ENCODE assay signal across 17 cellular contexts in the genomic region with DNA sequence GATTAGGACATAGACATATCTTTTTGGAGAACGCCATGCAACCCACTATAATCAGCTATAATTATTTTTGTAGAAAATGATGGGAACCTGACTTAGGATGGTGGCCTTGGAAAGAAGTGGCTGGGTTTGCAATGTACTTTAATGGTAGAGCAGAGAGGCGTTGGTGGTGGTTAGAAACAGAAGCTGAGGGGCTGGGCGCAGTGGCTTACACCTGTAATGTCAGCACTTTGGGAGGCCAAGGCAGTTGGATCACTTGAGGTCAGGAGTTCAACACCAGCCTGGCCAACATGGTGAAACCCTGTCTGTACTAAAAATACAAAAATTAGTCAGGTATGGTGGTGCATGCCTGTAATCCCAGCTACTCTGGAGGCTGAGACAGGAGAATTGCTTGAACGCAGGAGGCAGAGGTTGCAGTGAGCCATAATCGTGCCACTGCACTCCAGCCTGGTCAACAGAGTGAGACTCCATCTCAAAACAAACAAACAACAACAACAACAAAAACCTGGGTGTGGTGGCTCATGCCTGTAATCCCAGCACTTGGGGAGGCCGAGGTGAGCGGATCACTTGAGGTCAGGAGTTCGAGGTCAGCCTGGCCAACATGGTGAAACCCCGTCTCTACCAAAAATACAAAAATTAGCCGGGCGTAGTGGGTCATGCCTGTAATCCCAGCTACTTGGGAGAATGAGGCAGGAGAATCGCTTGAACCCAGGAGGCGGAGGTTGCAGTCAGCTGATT. TPM values are rescaled to one million over a fixed set of nuclear protein-coding genes. Genes with fewer than 3 reads are reported as not detected.
DNase-seq lines count a peak whose midpoint lies in the region; ATAC-seq lines count a peak whose summit lies in the region.
"Not testable (repeated sequence)": the region's sequence is repeated elsewhere in the genome, so short reads cannot be mapped to it uniquely, and the experiment has no call there.
"Had no signal": no experiment of that assay in that cellular context is flagged by ENCODE, and none has a peak within 500 bp of the region (broad histone marks: within the 10 kb centered on the region; RNA-seq: fewer than 3 reads in every experiment).

No MANE protein-coding gene starts in this region.

- H3K9me3 ChIP-seq in BLaER1; KOPT-K1 (ENCODE audit: insufficient read depth, low read length, poor library complexity, severe bottlenecking); naive thymus-derived CD4-positive, alpha-beta T cell (ENCODE audit: control insufficient read depth in 2 of 3, low read length in 3 of 3): not testable (repeated sequence)

- peak overlapping the region; percentile 88 for H3K4me2 ChIP-seq in BLaER1

- CTCF ChIA-PET in naive thymus-derived CD4-positive, alpha-beta T cell (lab: Charles Lee) = interaction anchor here (0.6 to 1.1 kb wide), 4 partner anchors 31 to 414 kb away, joined by 3 read pairs; no protein-coding TSS in a partner anchor

- H3K4me3 ChIP-seq in BLaER1; naive thymus-derived CD4-positive, alpha-beta T cell (ENCODE audit: low read length): not testable (repeated sequence)

- intact Hi-C loops in naive thymus-derived CD4-positive, alpha-beta T cell (cut with micrococcal nuclease) = loop anchor here in 1 of 2 donors (1.0 to 10.0 kb wide), 2 partner anchors 347 to 532 kb away; a partner anchor contains a TSS

- not testable (repeated sequence) for H3K36me3 ChIP-seq in BLaER1; KOPT-K1 (ENCODE audit: insufficient read depth, low read length)
- H3K36me3 ChIP-seq in naive thymus-derived CD4-positive, alpha-beta T cell (ENCODE audit: control insufficient read depth in 2 of 3, insufficient read depth in 3 of 3, low read length in 3 of 3) = peaks cover 0 to 27% (median 0%) of the 10 kb centered on the region in 3 experiments

- peaks cover 84% of the 10 kb centered on the region for H3K4me1 ChIP-seq in BLaER1
- peaks cover 47 to 56% of the 10 kb centered on the region in 2 donors for H3K4me1 ChIP-seq in naive thymus-derived CD4-positive, alpha-beta T cell (ENCODE audit: control insufficient read depth in 2 of 2, insufficient read depth in 2 of 2, low read length in 2 of 2)

- ATAC-seq in effector memory CD8-positive, alpha-beta T cell (replicated peaks); naive thymus-derived CD4-positive, alpha-beta T cell; stimulated activated effector memory CD8-positive, alpha-beta T cell treated with anti-CD3 and anti-CD28 coated beads, Interleukin-12 subunit alpha, Interleukin-12 subunit beta, amount 100 ng/mL, for 72 hours: not testable (repeated sequence)

- peak overlapping the region; percentile 90 for H3K27ac Mint-ChIP-seq in T-helper 2 cell treated with Interferon-gamma antibody and Interleukin-4, amounts not matched to agents 5 μg/mL and 100 μg/mL, for 36 hours
- H3K27ac Mint-ChIP-seq in activated T-cell treated with anti-CD3 and anti-CD28 coated beads, Interleukin-2, amount 50 U/mL, for 24 hours = peak overlapping the region; percentile 94
- H3K27ac Mint-ChIP-seq in activated naive CD8-positive, alpha-beta T cell = peak overlapping the region; percentile 96
- H3K27ac Mint-ChIP-seq in effector memory CD8-positive, alpha-beta T cell = peak overlapping the region; percentile 87 to 99
- H3K27ac Mint-ChIP-seq in naive thymus-derived CD4-positive, alpha-beta T cell = peak overlapping the region; percentile 84 to 99 (median 96)
- peak overlapping the region; percentile 96 for H3K27ac Mint-ChIP-seq in stimulated activated effector memory CD8-positive, alpha-beta T cell treated with anti-CD3 and anti-CD28 coated beads, Interleukin-12 subunit alpha, Interleukin-12 subunit beta, amount 100 ng/mL, for 72 hours

- peaks cover 27% of the 10 kb centered on the region for H3K36me3 Mint-ChIP-seq in T-helper 2 cell treated with Interferon-gamma antibody and Interleukin-4, amounts not matched to agents 5 μg/mL and 100 μg/mL, for 36 hours (ENCODE audit: low read depth)
- H3K36me3 Mint-ChIP-seq in activated T-cell treated with anti-CD3 and anti-CD28 coated beads, Interleukin-2, amount 50 U/mL, for 24 hours (ENCODE audit: low read depth) = peaks cover 39% of the 10 kb centered on the region
- peaks cover 13% of the 10 kb centered on the region for H3K36me3 Mint-ChIP-seq in activated naive CD8-positive, alpha-beta T cell
- H3K36me3 Mint-ChIP-seq in effector memory CD8-positive, alpha-beta T cell (ENCODE audit: insufficient read depth) = peaks cover 23% of the 10 kb centered on the region
- H3K36me3 Mint-ChIP-seq in naive thymus-derived CD4-positive, alpha-beta T cell = peaks cover 10 to 28% (median 25%) of the 10 kb centered on the region in 5 donors
- H3K36me3 Mint-ChIP-seq in stimulated activated effector memory CD8-positive, alpha-beta T cell treated with anti-CD3 and anti-CD28 coated beads, Interleukin-12 subunit alpha, Interleukin-12 subunit beta, amount 100 ng/mL, for 72 hours = peaks cover 26% of the 10 kb centered on the region

- peaks cover 51% of the 10 kb centered on the region for H3K4me1 Mint-ChIP-seq in T-helper 2 cell treated with Interferon-gamma antibody and Interleukin-4, amounts not matched to agents 5 μg/mL and 100 μg/mL, for 36 hours (ENCODE audit: low read depth)
- peaks cover 83% of the 10 kb centered on the region for H3K4me1 Mint-ChIP-seq in activated T-cell treated with anti-CD3 and anti-CD28 coated beads, Interleukin-2, amount 50 U/mL, for 24 hours (ENCODE audit: low read depth)
- H3K4me1 Mint-ChIP-seq in activated naive CD8-positive, alpha-beta T cell (ENCODE audit: low read depth) = peaks cover 77% of the 10 kb centered on the region
- peaks cover 59 to 71% of the 10 kb centered on the region in 2 donors for H3K4me1 Mint-ChIP-seq in effector memory CD8-positive, alpha-beta T cell (ENCODE audit: low read depth in 2 of 2)
- peaks cover 57 to 86% (median 75%) of the 10 kb centered on the region in 7 donors for H3K4me1 Mint-ChIP-seq in naive thymus-derived CD4-positive, alpha-beta T cell
- peaks cover 85% of the 10 kb centered on the region for H3K4me1 Mint-ChIP-seq in stimulated activated effector memory CD8-positive, alpha-beta T cell treated with anti-CD3 and anti-CD28 coated beads, Interleukin-12 subunit alpha, Interleukin-12 subunit beta, amount 100 ng/mL, for 72 hours

- H3K4me3 Mint-ChIP-seq in T-helper 2 cell treated with Interferon-gamma antibody and Interleukin-4, amounts not matched to agents 5 μg/mL and 100 μg/mL, for 36 hours = peak overlapping the region; percentile 88
- H3K4me3 Mint-ChIP-seq in activated T-cell treated with anti-CD3 and anti-CD28 coated beads, Interleukin-2, amount 50 U/mL, for 24 hours = peak overlapping the region; percentile 96
- peak overlapping the region; percentile 79 for H3K4me3 Mint-ChIP-seq in activated naive CD8-positive, alpha-beta T cell
- peak overlapping the region; percentile 86 to 99 for H3K4me3 Mint-ChIP-seq in effector memory CD8-positive, alpha-beta T cell
- H3K4me3 Mint-ChIP-seq in naive thymus-derived CD4-positive, alpha-beta T cell = peak overlapping the region; percentile 34 to 99 (median 88)
- H3K4me3 Mint-ChIP-seq in stimulated activated effector memory CD8-positive, alpha-beta T cell treated with anti-CD3 and anti-CD28 coated beads, Interleukin-12 subunit alpha, Interleukin-12 subunit beta, amount 100 ng/mL, for 72 hours = peak overlapping the region; percentile 97

- not testable (repeated sequence) for H3K27me3 ChIP-seq in BLaER1; naive thymus-derived CD4-positive, alpha-beta T cell (ENCODE audit: control insufficient read depth in 2 of 2, insufficient read depth in 2 of 2, low read length in 2 of 2)

- H4K20me1 ChIP-seq in BLaER1 = not testable (repeated sequence)

- not testable (repeated sequence) for H3K9ac ChIP-seq in BLaER1

- DNase-seq in T-helper 2 cell treated with Interferon-gamma antibody and Interleukin-4, amounts not matched to agents 5 μg/mL and 100 μg/mL, for 36 hours (ENCODE audit: low spot score); activated T-cell treated with anti-CD3 and anti-CD28 coated beads, Interleukin-2, amount 50 U/mL, for 24 hours; effector memory CD8-positive, alpha-beta T cell; naive thymus-derived CD4-positive, alpha-beta T cell; stimulated activated effector memory CD8-positive, alpha-beta T cell treated with anti-CD3 and anti-CD28 coated beads, Interleukin-12 subunit alpha, Interleukin-12 subunit beta, amount 100 ng/mL, for 72 hours (ENCODE audit: low spot score in 2 of 2): not testable (repeated sequence)

- not testable (repeated sequence) for H3K27ac ChIP-seq in BLaER1
- H3K27ac ChIP-seq in KOPT-K1 (ENCODE audit: low read depth, low read length, poor library complexity, severe bottlenecking) = peak overlapping the region; percentile 75
- peak overlapping the region; percentile 86 for H3K27ac ChIP-seq in naive thymus-derived CD4-positive, alpha-beta T cell (ENCODE audit: low read depth, low read length)

- POLR2A ChIA-PET in naive thymus-derived CD4-positive, alpha-beta T cell (lab: Charles Lee) = interaction anchor here (0.6 to 1.3 kb wide), 5 partner anchors 7 to 213 kb away, joined by 3 read pairs; a partner anchor contains a TSS

- not testable (repeated sequence) for H3K9me3 Mint-ChIP-seq in T-helper 2 cell treated with Interferon-gamma antibody and Interleukin-4, amounts not matched to agents 5 μg/mL and 100 μg/mL, for 36 hours; activated T-cell treated with anti-CD3 and anti-CD28 coated beads, Interleukin-2, amount 50 U/mL, for 24 hours; activated naive CD8-positive, alpha-beta T cell (ENCODE audit: low read depth); effector memory CD8-positive, alpha-beta T cell; naive thymus-derived CD4-positive, alpha-beta T cell; stimulated activated effector memory CD8-positive, alpha-beta T cell treated with anti-CD3 and anti-CD28 coated beads, Interleukin-12 subunit alpha, Interleukin-12 subunit beta, amount 100 ng/mL, for 72 hours

- H3K27me3 Mint-ChIP-seq in T-helper 2 cell treated with Interferon-gamma antibody and Interleukin-4, amounts not matched to agents 5 μg/mL and 100 μg/mL, for 36 hours (ENCODE audit: low read depth); activated T-cell treated with anti-CD3 and anti-CD28 coated beads, Interleukin-2, amount 50 U/mL, for 24 hours; activated naive CD8-positive, alpha-beta T cell; effector memory CD8-positive, alpha-beta T cell; naive thymus-derived CD4-positive, alpha-beta T cell: not testable (repeated sequence)

RNA-seq across cellular contexts. Expression of a gene that starts 2.3 kb away (rescaled TPM):
- 100 to 1,000 TPM; 269 to 416 (median 345) TPM for total RNA-seq in naive thymus-derived CD4-positive, alpha-beta T cell
- polyA plus RNA-seq in naive thymus-derived CD4-positive, alpha-beta T cell = 100 to 1,000 TPM; 192 to 226 TPM
- total RNA-seq: GM23248, myocyte, SJSA1 had no signal

RNA-seq across cellular contexts. Expression of a gene that starts 7.9 kb away (rescaled TPM):
- 1 to 10 TPM; 3.6 to 6.1 (median 5.3) TPM for total RNA-seq in naive thymus-derived CD4-positive, alpha-beta T cell
- polyA plus RNA-seq in naive thymus-derived CD4-positive, alpha-beta T cell = 1 to 10 TPM; 1.6 to 3.3 TPM
- total RNA-seq: GM23248, SJSA1 had no signal

RNA-seq across cellular contexts. Expression of a gene that starts 29.4 kb away (rescaled TPM):
- under 1 TPM in 1 of 5 experiments, not detected in 4; 0.29 TPM for total RNA-seq in naive thymus-derived CD4-positive, alpha-beta T cell
- polyA plus RNA-seq in naive thymus-derived CD4-positive, alpha-beta T cell = not detected

RNA-seq across cellular contexts. Expression of a gene that starts 30.8 kb away (rescaled TPM):
- total RNA-seq in naive thymus-derived CD4-positive, alpha-beta T cell = not detected
- polyA plus RNA-seq in naive thymus-derived CD4-positive, alpha-beta T cell = not detected
- total RNA-seq: colonic mucosa, GM23248, left ventricle myocardium inferior, temporal lobe, urinary bladder had no signal
- polyA plus RNA-seq: GM23248 had no signal

RNA-seq across cellular contexts. Expression of a gene that starts 55.2 kb away (rescaled TPM):
- under 1 TPM in 3 of 5 experiments, not detected in 2; 0.27 to 0.97 (median 0.42) TPM for total RNA-seq in naive thymus-derived CD4-positive, alpha-beta T cell
- not detected for polyA plus RNA-seq in naive thymus-derived CD4-positive, alpha-beta T cell
- total RNA-seq: colonic mucosa, esophagus mucosa, GM23248, left ventricle myocardium inferior, myocyte, osteoblast, SJSA1, temporal lobe, urinary bladder had no signal
- polyA plus RNA-seq: GM23248, urinary bladder had no signal
